Comparison of ENCODE assay signal across 15 cellular contexts in the genomic region with DNA sequence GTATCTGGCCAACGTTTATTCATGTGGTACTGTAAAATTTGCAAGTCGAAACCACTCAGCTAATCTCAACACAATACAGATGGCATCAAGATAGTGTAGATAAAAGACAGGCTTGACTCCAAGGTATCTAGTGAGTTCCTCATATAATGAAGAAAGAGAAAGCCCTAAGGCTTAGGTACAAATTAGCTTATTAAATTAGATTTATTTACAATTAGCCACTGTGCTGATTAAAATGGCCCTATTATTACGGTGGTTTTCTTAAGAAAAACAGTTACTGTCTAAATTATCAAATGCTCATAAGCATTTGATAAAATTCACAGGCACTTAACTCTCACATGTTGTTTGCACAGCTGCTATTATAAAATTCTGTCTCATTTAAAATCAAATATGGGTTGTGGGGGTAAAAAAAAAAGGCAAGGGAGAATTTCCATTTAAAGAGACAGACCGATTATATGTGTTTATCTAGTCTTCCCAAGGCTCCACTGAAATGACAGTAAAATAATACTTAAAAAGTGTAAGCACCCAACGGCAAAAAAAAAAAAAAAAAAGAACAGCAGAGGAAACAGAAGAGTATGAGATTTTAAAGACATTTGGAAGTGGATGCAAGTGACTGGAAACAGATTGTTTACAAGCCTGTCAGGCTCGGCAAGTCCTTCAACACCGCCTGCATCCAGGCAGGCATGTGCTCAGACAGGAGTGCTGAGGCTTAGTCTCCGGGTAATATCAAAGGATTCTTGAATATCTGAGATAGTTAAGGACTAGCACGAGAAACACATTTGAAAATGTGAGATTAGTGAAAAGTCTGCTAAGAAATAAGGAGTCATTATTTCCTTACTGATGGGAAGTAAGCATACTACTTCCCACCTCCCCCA. TPM values are rescaled to one million over a fixed set of nuclear protein-coding genes. Genes with fewer than 3 reads are reported as not detected.
DNase-seq lines count a peak whose midpoint lies in the region; ATAC-seq and TF ChIP-seq lines count a peak whose summit lies in the region.
"Had no signal": no experiment of that assay in that cellular context is flagged by ENCODE, and none has a peak within 500 bp of the region (broad histone marks: within the 10 kb centered on the region; RNA-seq: fewer than 3 reads in every experiment).

No MANE protein-coding gene starts in this region.

- H3K27me3 Mint-ChIP-seq in stimulated activated naive CD8-positive, alpha-beta T cell treated with anti-CD3 and anti-CD28 coated beads, Interleukin-15, amount 100 ng/mL, for 72 hours: peaks cover 3% of the 10 kb centered on the region
- H3K27me3 Mint-ChIP-seq: memory B cell had no signal

- H3K36me3 ChIP-seq in mucosa of descending colon (ENCODE audit: low read depth): no peaks in the 10 kb centered on the region

- DNase-seq in DMS79 treated with DMSO at 0.1 percent for 48 hours (lab: John Stamatoyannopoulos, UW) (peak; percentile 97), NCI-H2029 treated with DMSO at 0.1 percent for 48 hours (lab: John Stamatoyannopoulos, UW) (peak; percentile 97), SK-MEL-5 (ENCODE audit: low read depth, low spot score) (peak; percentile 14), mucosa of descending colon (no peak), LoVo (ENCODE audit: low spot score) (no peak), OCI-M2 (lab: John Stamatoyannopoulos, UW; ENCODE audit: unreplicated experiment) (no peak)
- no peak for DNase-seq in stimulated activated naive CD8-positive, alpha-beta T cell treated with anti-CD3 and anti-CD28 coated beads, Interleukin-15, amount 100 ng/mL, for 72 hours
- no peak for DNase-seq in activated naive CD4-positive, alpha-beta T cell treated with anti-CD3 and anti-CD28 coated beads, Interleukin-2, amount 50 U/mL, for 72 hours (ENCODE audit: low spot score in 2 of 2)
- DNase-seq: activated CD4-positive, alpha-beta T cell treated with anti-CD3 and anti-CD28 coated beads, Interleukin-2, amount 50 U/mL, for 1 hour; activated naive CD4-positive, alpha-beta T cell treated with anti-CD3 and anti-CD28 coated beads, Interleukin-2, amount 50 U/mL, for 16 hours; C1 segment of cervical spinal cord; right cardiac atrium; SW 1271 had no signal

- TF ChIP-seq CTCF in mucosa of descending colon (IDR thresholded peaks at IDR 0.05): no peak

- in situ Hi-C loops in SK-MEL-5 (cut with HindIII; ENCODE audit: low pct_unique_long_range_greater_than_20kb, low sequenced_read_pairs): no loop called here

- intact Hi-C loops in mucosa of descending colon (cut with DNase I, micrococcal nuclease): no loop called here

- H3K27ac Mint-ChIP-seq in stimulated activated naive CD8-positive, alpha-beta T cell treated with anti-CD3 and anti-CD28 coated beads, Interleukin-15, amount 100 ng/mL, for 72 hours: no peak overlapping the region
- H3K27ac Mint-ChIP-seq in activated naive CD4-positive, alpha-beta T cell treated with anti-CD3 and anti-CD28 coated beads, Interleukin-2, amount 50 U/mL, for 72 hours: no peak overlapping the region
- H3K27ac Mint-ChIP-seq: memory B cell had no signal

- H3K4me1 ChIP-seq in mucosa of descending colon (ENCODE audit: low read depth): peaks cover 5% of the 10 kb centered on the region
- H3K4me1 ChIP-seq: tibial nerve had no signal

- no peak overlapping the region for H3K4me3 ChIP-seq in mucosa of descending colon
- H3K4me3 ChIP-seq: tibial nerve had no signal

- no peaks in the 10 kb centered on the region for H3K9me3 Mint-ChIP-seq in stimulated activated naive CD8-positive, alpha-beta T cell treated with anti-CD3 and anti-CD28 coated beads, Interleukin-15, amount 100 ng/mL, for 72 hours
- H3K9me3 Mint-ChIP-seq in activated naive CD4-positive, alpha-beta T cell treated with anti-CD3 and anti-CD28 coated beads, Interleukin-2, amount 50 U/mL, for 72 hours: no peaks in the 10 kb centered on the region
- H3K9me3 Mint-ChIP-seq: memory B cell had no signal

- ATAC-seq in mucosa of descending colon: peak; percentile 56
- ATAC-seq in stimulated activated naive CD8-positive, alpha-beta T cell treated with anti-CD3 and anti-CD28 coated beads, Interleukin-15, amount 100 ng/mL, for 72 hours: no peak
- ATAC-seq in activated naive CD4-positive, alpha-beta T cell treated with anti-CD3 and anti-CD28 coated beads, Interleukin-2, amount 50 U/mL, for 72 hours: no peak

- no peaks in the 10 kb centered on the region for H3K36me3 Mint-ChIP-seq in activated naive CD4-positive, alpha-beta T cell treated with anti-CD3 and anti-CD28 coated beads, Interleukin-2, amount 50 U/mL, for 72 hours
- H3K36me3 Mint-ChIP-seq: memory B cell had no signal

- H3K4me3 Mint-ChIP-seq in stimulated activated naive CD8-positive, alpha-beta T cell treated with anti-CD3 and anti-CD28 coated beads, Interleukin-15, amount 100 ng/mL, for 72 hours: no peak overlapping the region
- H3K4me3 Mint-ChIP-seq: memory B cell had no signal

- H3K4me1 Mint-ChIP-seq in stimulated activated naive CD8-positive, alpha-beta T cell treated with anti-CD3 and anti-CD28 coated beads, Interleukin-15, amount 100 ng/mL, for 72 hours: no peaks in the 10 kb centered on the region
- H3K4me1 Mint-ChIP-seq: memory B cell had no signal

- H3K9me3 ChIP-seq in mucosa of descending colon: no peaks in the 10 kb centered on the region
- H3K9me3 ChIP-seq: tibial nerve had no signal

RNA-seq across cellular contexts. Expression of a gene that starts 55.1 kb away (rescaled TPM):
- 15.1 and 15.5 TPM in 2 replicates for total RNA-seq in SK-MEL-5 (2014; rRNA removed; shearing (Covaris generic))
- 11.7 and 13.2 TPM in 2 replicates for polyA plus RNA-seq in SK-MEL-5 (2015; cell fraction: cytosol; rRNA removed)
- polyA plus RNA-seq in SK-MEL-5 (2015; cell fraction: nucleus; rRNA removed): 19.2 and 26.7 TPM in 2 replicates
- 10 to 100 TPM; 41.6 to 60.1 (median 50.2) TPM for total RNA-seq in mucosa of descending colon
- 1 to 10 TPM; 2.2 to 6.6 TPM for total RNA-seq in activated naive CD4-positive, alpha-beta T cell treated with anti-CD3 and anti-CD28 coated beads, Interleukin-2, amount 50 U/mL, for 72 hours

Comparison
In these comparisons a context has a peak if more than half of its experiments do, and no peak if none do; other contexts are left out.
1. DNase-seq: peak in DMS79 treated with DMSO at 0.1 percent for 48 hours (single experiment), NCI-H2029 treated with DMSO at 0.1 percent for 48 hours (single experiment) and SK-MEL-5 (single experiment); none in mucosa of descending colon (0 of 3), stimulated activated naive CD8-positive, alpha-beta T cell treated with anti-CD3 and anti-CD28 coated beads, Interleukin-15, amount 100 ng/mL, for 72 hours (0 of 2), LoVo (single experiment), OCI-M2 (single experiment) and activated naive CD4-positive, alpha-beta T cell treated with anti-CD3 and anti-CD28 coated beads, Interleukin-2, amount 50 U/mL, for 72 hours (0 of 2).